20 cellular contexts compared by ENCODE assay signal in genomic region chr2:130609255-130609920, GRCh38. TPM values are rescaled to one million over a fixed set of nuclear protein-coding genes. Genes with fewer than 3 reads are reported as not detected.
"Had no signal": no experiment of that assay in that cellular context is flagged by ENCODE, and none has a peak within 500 bp of the region (broad histone marks: within the 10 kb centered on the region; RNA-seq: fewer than 3 reads in every experiment).

No MANE protein-coding gene starts in this region.

RNA-seq across cellular contexts. Expression of gene POTEJ, which starts 1.9 kb away (rescaled TPM):
- total RNA-seq: activated B cell treated with CpG ODN at 0.5 μM for 24 hours; activated CD4-positive, alpha-beta memory T cell treated with anti-CD3 and anti-CD28 coated beads for 36 hours; activated CD4-positive, alpha-beta T cell treated with anti-CD3 and anti-CD28 coated beads, Interleukin-2, amount 10 ng/mL, durations not matched to agents 24 days and 14 days; activated CD8-positive, alpha-beta memory T cell treated with anti-CD3 and anti-CD28 coated beads for 36 hours; activated CD8-positive, alpha-beta T cell treated with anti-CD3 and anti-CD28 coated beads for 36 hours; activated naive CD4-positive, alpha-beta T cell treated with anti-CD3 and anti-CD28 coated beads for 36 hours; activated naive CD4-positive, alpha-beta T cell treated with anti-CD3 and anti-CD28 coated beads, Interleukin-2, amount 50 U/mL, for 72 hours; activated naive CD8-positive, alpha-beta T cell treated with anti-CD3 and anti-CD28 coated beads for 36 hours; activated T-cell treated with anti-CD3 and anti-CD28 coated beads, Interleukin-2, amount 50 U/mL, for 4 hours; activated T-cell treated with anti-CD3 and anti-CD28 coated beads, Interleukin-2, amount 50 U/mL, for 72 hours; activated T-helper 1 cell treated with anti-CD3 and anti-CD28 coated beads, Interleukin-12 subunit alpha, Interleukin-12 subunit beta, Interleukin-2, Interleukin-4 antibody, amounts not matched to agents 30 ng/mL and 10 ng/mL and 1 ng/mL, durations not matched to agents 14 hours and 24 hours and 36 hours; activated T-helper 17 cell treated with anti-CD3 and anti-CD28 coated beads, Interleukin-2, amount 50 U/mL, for 72 hours; adrenal gland; ascending aorta; bronchial epithelial cell; chondrocyte; T-cell; T-helper 1 cell treated with Interleukin-12 subunit alpha and Interleukin-12 subunit beta and Interleukin-4 antibody, amounts not matched to agents 30 ng/mL and 1 ng/mL, for 36 hours; T-helper 17 cell; T-helper 2 cell treated with Interferon-gamma antibody and Interleukin-4, amounts not matched to agents 100 ng/mL and 5 ng/mL, for 36 hours had no signal
- polyA plus RNA-seq: adrenal gland had no signal

RNA-seq across cellular contexts. Expression of gene CFC1, which starts 10.0 kb away (rescaled TPM):
- total RNA-seq: activated B cell treated with CpG ODN at 0.5 μM for 24 hours; activated CD4-positive, alpha-beta memory T cell treated with anti-CD3 and anti-CD28 coated beads for 36 hours; activated CD4-positive, alpha-beta T cell treated with anti-CD3 and anti-CD28 coated beads, Interleukin-2, amount 10 ng/mL, durations not matched to agents 24 days and 14 days; activated CD8-positive, alpha-beta memory T cell treated with anti-CD3 and anti-CD28 coated beads for 36 hours; activated CD8-positive, alpha-beta T cell treated with anti-CD3 and anti-CD28 coated beads for 36 hours; activated naive CD4-positive, alpha-beta T cell treated with anti-CD3 and anti-CD28 coated beads for 36 hours; activated naive CD4-positive, alpha-beta T cell treated with anti-CD3 and anti-CD28 coated beads, Interleukin-2, amount 50 U/mL, for 72 hours; activated naive CD8-positive, alpha-beta T cell treated with anti-CD3 and anti-CD28 coated beads for 36 hours; activated T-cell treated with anti-CD3 and anti-CD28 coated beads, Interleukin-2, amount 50 U/mL, for 72 hours; activated T-helper 1 cell treated with anti-CD3 and anti-CD28 coated beads, Interleukin-12 subunit alpha, Interleukin-12 subunit beta, Interleukin-2, Interleukin-4 antibody, amounts not matched to agents 30 ng/mL and 10 ng/mL and 1 ng/mL, durations not matched to agents 14 hours and 24 hours and 36 hours; activated T-helper 17 cell treated with anti-CD3 and anti-CD28 coated beads, Interleukin-2, amount 50 U/mL, for 72 hours; ascending aorta; bronchial epithelial cell; chondrocyte; T-cell; T-helper 1 cell treated with Interleukin-12 subunit alpha and Interleukin-12 subunit beta and Interleukin-4 antibody, amounts not matched to agents 30 ng/mL and 1 ng/mL, for 36 hours; T-helper 17 cell; T-helper 2 cell treated with Interferon-gamma antibody and Interleukin-4, amounts not matched to agents 100 ng/mL and 5 ng/mL, for 36 hours had no signal
